8 cellular contexts compared by ENCODE assay signal in genomic region chr17:65121916-65122821, GRCh38. TPM values are rescaled to one million over a fixed set of nuclear protein-coding genes. Genes with fewer than 3 reads are reported as not detected.
A peak's percentile ranks its signal among the peaks of the same experiment; 100 is the strongest.
DNase-seq lines count a peak whose midpoint lies in the region; ATAC-seq and TF ChIP-seq lines count a peak whose summit lies in the region.

No MANE protein-coding gene starts in this region.

- H3K36me3 Mint-ChIP-seq in activated CD4-positive, alpha-beta T cell treated with anti-CD3 and anti-CD28 coated beads for 36 hours (ENCODE audit: low read depth): no peaks in the 10 kb centered on the region

- H3K9me3 Mint-ChIP-seq in activated CD4-positive, alpha-beta T cell treated with anti-CD3 and anti-CD28 coated beads for 36 hours (ENCODE audit: low read depth): no peaks in the 10 kb centered on the region

- POLR2A ChIA-PET in activated CD4-positive, alpha-beta T cell treated with anti-CD3 and anti-CD28 coated beads for 36 hours (lab: Charles Lee): interaction anchor here (0.6 to 0.8 kb wide), 2 partner anchors 15 to 413 kb away, joined by 3 read pairs; partner anchors contain the start of gene RGS9
- POLR2A ChIA-PET in PC-9 (lab: Charles Lee; ENCODE audit: unreplicated experiment): interaction anchor here (0.6 to 0.7 kb wide), 2 partner anchors 65 to 696 kb away, joined by 4 to 11 read pairs; no protein-coding TSS in a partner anchor

- peak; percentile 86 for ATAC-seq in activated CD4-positive, alpha-beta T cell treated with anti-CD3 and anti-CD28 coated beads for 36 hours
- peak; percentile 18 for ATAC-seq in esophagus mucosa
- ATAC-seq in HG03460 (IDR thresholded peaks at IDR 0.05; ENCODE audit: unreplicated experiment): no peak

- TF ChIP-seq EP300 in sigmoid colon (IDR thresholded peaks at IDR 0.05): no peak

- no peak for TF ChIP-seq CTCF in PC-9 (conservative IDR thresholded peaks at IDR 0.05)
- TF ChIP-seq CTCF in sigmoid colon (IDR thresholded peaks at IDR 0.05): no peak

- H4K20me1 ChIP-seq in PC-9 (ENCODE audit: insufficient read depth): no peaks in the 10 kb centered on the region

- H3K79me2 ChIP-seq in PC-9 (ENCODE audit: low read depth): no peaks in the 10 kb centered on the region

- WGBS in sigmoid colon, 2 donors: 50 to 72% methylated on average over 12 of the region's 12 CpGs

- BruUV-seq in PC-9 (replicated peaks; lab: Mats Ljungman, UMichigan): no TSS peak

- H3K36me3 ChIP-seq in PC-9 (ENCODE audit: low read depth): no peaks in the 10 kb centered on the region
- H3K36me3 ChIP-seq in sigmoid colon: no peaks in the 10 kb centered on the region

- peak overlapping the region; percentile 98 for H3K27ac Mint-ChIP-seq in activated CD4-positive, alpha-beta T cell treated with anti-CD3 and anti-CD28 coated beads for 36 hours

- peaks cover 16% of the 10 kb centered on the region; the same call in 1 of the 2 replicates for H3F3A ChIP-seq in PC-9 (ENCODE audit: insufficient read depth, low read depth)

- H3K9me2 ChIP-seq in PC-9 (ENCODE audit: insufficient read depth): no peaks in the 10 kb centered on the region

- H2AFZ ChIP-seq in PC-9: peak overlapping the region; percentile 89

- H3K4me3 Mint-ChIP-seq in activated CD4-positive, alpha-beta T cell treated with anti-CD3 and anti-CD28 coated beads for 36 hours: peak overlapping the region; percentile 70

- H3K4me3 ChIP-seq in PC-9 (peak overlapping the region; percentile 68), sigmoid colon (peak overlapping the region; percentile 51 to 80 (median 65))

- CTCF ChIA-PET in activated CD4-positive, alpha-beta T cell treated with anti-CD3 and anti-CD28 coated beads for 36 hours (lab: Charles Lee): interaction anchor here (0.6 to 1.8 kb wide), 3 partner anchors 14 to 58 kb away, joined by 3 to 8 read pairs (median 3); no protein-coding TSS in a partner anchor
- CTCF ChIA-PET in PC-9 (lab: Charles Lee): interaction anchor here (0.7 kb wide), 1 partner anchor 598 kb away, joined by 5 read pairs; no protein-coding TSS in a partner anchor

- TF ChIP-seq POLR2A in sigmoid colon (IDR thresholded peaks at IDR 0.05): no peak

- DNase-seq in activated CD4-positive, alpha-beta T cell treated with anti-CD3 and anti-CD28 coated beads for 36 hours: peak; percentile 82
- no peak for DNase-seq in activated CD4-positive, alpha-beta T cell treated with anti-CD3 and anti-CD28 coated beads for 4 hours
- no peak for DNase-seq in PC-9
- DNase-seq in sigmoid colon: no peak
- no peak for DNase-seq in mesenteric fat pad (ENCODE audit: low spot score)
- DNase-seq in effector CD8-positive, alpha-beta T cell (lab: John Stamatoyannopoulos, UW): no peak

- H3K4me2 ChIP-seq in PC-9: peak overlapping the region; percentile 84

- intact Hi-C loops in activated CD4-positive, alpha-beta T cell treated with anti-CD3 and anti-CD28 coated beads for 36 hours (cut with DNase I, micrococcal nuclease): loop anchor here (1.0 to 5.0 kb wide), 11 partner anchors 15 to 535 kb away; partner anchors contain the start of genes GNA13 (in 1 of the 2), RGS9 (in 1 of the 2) and SMURF2 (in 1 of the 2)
- intact Hi-C loops in PC-9 (cut with micrococcal nuclease; ENCODE audit: unreplicated experiment) (no loop called here), sigmoid colon (cut with DNase I) (no loop called here)

- H3K27me3 ChIP-seq in PC-9 (ENCODE audit: insufficient read depth, low read depth): no peaks in the 10 kb centered on the region
- H3K27me3 ChIP-seq in sigmoid colon: no peaks in the 10 kb centered on the region

- H3K27ac ChIP-seq in PC-9: peak overlapping the region; percentile 41
- peak overlapping the region; percentile 87 to 94 (median 89) for H3K27ac ChIP-seq in sigmoid colon

- peaks cover 3% of the 10 kb centered on the region for H3K27me3 Mint-ChIP-seq in activated CD4-positive, alpha-beta T cell treated with anti-CD3 and anti-CD28 coated beads for 36 hours

- H3K4me1 ChIP-seq in PC-9 (replicated peaks; ENCODE audit: insufficient read depth) (peaks cover 21% of the 10 kb centered on the region), sigmoid colon (peaks cover 0 to 10% (median 2%) of the 10 kb centered on the region in 4 donors)

- peaks cover 22% of the 10 kb centered on the region for H3K4me1 Mint-ChIP-seq in activated CD4-positive, alpha-beta T cell treated with anti-CD3 and anti-CD28 coated beads for 36 hours

- H3K9me3 ChIP-seq in PC-9 (ENCODE audit: insufficient read depth, low read depth) (no peaks in the 10 kb centered on the region), sigmoid colon (no peaks in the 10 kb centered on the region)

RNA-seq across cellular contexts. Expression of gene RGS9, which starts 15.0 kb away (rescaled TPM):
- total RNA-seq in activated CD4-positive, alpha-beta T cell treated with anti-CD3 and anti-CD28 coated beads for 36 hours: 1 to 10 TPM; 1.6 to 1.8 TPM
- total RNA-seq in PC-9 (2021) (5.7 and 6.1 TPM in 2 replicates), esophagus mucosa (0.84 TPM), sigmoid colon (10 to 100 TPM; 12.4 to 30.5 (median 19.3) TPM), mesenteric fat pad (3.2 TPM)
- polyA plus RNA-seq in sigmoid colon: 10 to 100 TPM in 2 of 3 donors, 1 to 10 TPM in 1; 5.0 to 16.9 (median 10.8) TPM

Comparison
In these comparisons a context has a peak if more than half of its experiments do, and no peak if none do; other contexts are left out.
1. intact Hi-C loops: an anchor here in activated CD4-positive, alpha-beta T cell treated with anti-CD3 and anti-CD28 coated beads for 36 hours (1.0 to 5.0 kb wide); none called in PC-9 and sigmoid colon.